ENCODE assay signal across 21 cellular contexts in the genomic region with DNA sequence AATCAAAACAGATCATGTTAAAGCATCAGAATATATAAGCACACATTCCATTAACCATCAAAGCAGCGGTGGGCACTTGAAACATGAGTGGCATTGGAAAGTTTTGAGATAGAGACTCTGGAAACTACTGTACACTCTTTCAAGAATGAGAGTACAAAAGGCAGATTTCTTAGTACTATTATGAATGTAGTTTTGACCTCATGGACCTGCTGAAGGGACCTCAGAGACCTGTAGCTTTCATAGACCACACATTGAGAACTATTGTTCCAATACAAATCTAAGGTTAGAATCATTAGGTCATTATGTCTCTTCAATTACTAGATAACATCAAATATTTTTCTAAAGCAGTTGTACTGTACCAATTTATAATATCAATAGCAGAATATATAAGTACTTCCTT.
DNase-seq lines count a peak whose midpoint lies in the region; ATAC-seq, FAIRE-seq and TF ChIP-seq lines count a peak whose summit lies in the region.
"Had no signal": no experiment of that assay in that cellular context is flagged by ENCODE, and none has a peak within 500 bp of the region (broad histone marks: within the 10 kb centered on the region; RNA-seq: fewer than 3 reads in every experiment).

No MANE protein-coding gene starts in this region.

- peak; percentile 63 for ATAC-seq in HG02852 (IDR thresholded peaks at IDR 0.05; ENCODE audit: unreplicated experiment)
- peak; percentile 49 for ATAC-seq in HG03342 (IDR thresholded peaks at IDR 0.05; ENCODE audit: unreplicated experiment)
- ATAC-seq in GM19395 (IDR thresholded peaks at IDR 0.05; ENCODE audit: unreplicated experiment): no peak
- ATAC-seq: HCT116, T-helper 17 cell had no signal

- no peak for TF ChIP-seq POLR2A in GM12892 (IDR thresholded peaks at IDR 0.05; ENCODE audit: low read depth, low read length)

- FAIRE-seq in GM12892 (lab: Jason Lieb, UNC): peak; percentile 63
- FAIRE-seq: A204.1 had no signal

- DNase-seq in GM12892 (ENCODE audit: insufficient read length): no peak
- DNase-seq in NCI-H146 treated with DMSO at 0.1 percent for 48 hours (lab: John Stamatoyannopoulos, UW; ENCODE audit: unreplicated experiment): peak; percentile 21
- DNase-seq in NCI-H524 (lab: John Stamatoyannopoulos, UW): no peak
- no peak for DNase-seq in NOMO-1 treated with DMSO at 0.1 percent for 48 hours (lab: John Stamatoyannopoulos, UW; ENCODE audit: unreplicated experiment)
- no peak for DNase-seq in SW 1271 (lab: John Stamatoyannopoulos, UW)
- DNase-seq: Caco-2, MG63, NCI-H1092 treated with DMSO at 0.1 percent for 48 hours, NCI-H1930, NCI-H2171, NCI-H446 treated with DMSO at 0.1 percent for 48 hours, NCI-H82, Peyer's patch, Right ventricle myocardium superior, SK-N-SH, T-helper 17 cell had no signal
